ENCODE assay signal across 9 cellular contexts in the genomic region with DNA sequence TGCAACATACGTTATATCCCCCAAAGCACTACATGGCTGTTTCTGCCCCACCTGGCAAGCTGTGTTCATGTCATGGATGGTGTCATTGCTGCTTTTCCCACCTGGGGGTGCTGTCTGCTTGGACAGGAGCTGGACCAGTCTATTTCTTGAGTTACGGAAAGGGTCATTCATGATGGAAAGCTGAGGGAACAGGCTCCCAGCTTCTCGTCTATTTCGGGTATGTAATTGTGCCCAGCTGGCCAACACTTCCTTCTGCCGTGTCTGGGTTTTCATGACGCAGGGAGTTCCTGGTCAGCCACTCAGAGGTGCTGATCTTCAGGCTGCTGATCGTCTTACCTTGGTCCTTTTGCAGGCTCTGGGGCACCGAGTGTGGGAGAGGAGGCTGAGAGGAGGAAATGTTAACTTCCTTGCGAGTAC. TPM values are rescaled to one million over a fixed set of nuclear protein-coding genes. Genes with fewer than 3 reads are reported as not detected.
DNase-seq lines count a peak whose midpoint lies in the region; ATAC-seq and TF ChIP-seq lines count a peak whose summit lies in the region.
"Had no signal": no experiment of that assay in that cellular context is flagged by ENCODE, and none has a peak within 500 bp of the region (broad histone marks: within the 10 kb centered on the region; RNA-seq: fewer than 3 reads in every experiment).

No MANE protein-coding gene starts in this region.

- H3K36me3 ChIP-seq in body of pancreas (replicated peaks in 1 of 2; ENCODE audit: insufficient read depth in 1 of 2, low read depth in 2 of 2) (no peaks in the 10 kb centered on the region), upper lobe of left lung (no peaks in the 10 kb centered on the region)

- ATAC-seq in body of pancreas, result no peak
- ATAC-seq in upper lobe of left lung (ENCODE audit: low FRiP score in 2 of 2), result no peak
- ATAC-seq in HG02642 (IDR thresholded peaks at IDR 0.05; ENCODE audit: poor library complexity, unreplicated experiment), result no peak
- no peak for ATAC-seq in GM18502 (IDR thresholded peaks at IDR 0.05; ENCODE audit: poor library complexity, unreplicated experiment)

- H3K4me3 ChIP-seq in body of pancreas (no peak overlapping the region), upper lobe of left lung (no peak overlapping the region)

- no peaks in the 10 kb centered on the region for H3K27me3 ChIP-seq in body of pancreas
- no peaks in the 10 kb centered on the region for H3K27me3 ChIP-seq in upper lobe of left lung

- H3K9me3 ChIP-seq in body of pancreas (no peaks in the 10 kb centered on the region), upper lobe of left lung (no peaks in the 10 kb centered on the region)

- WGBS in body of pancreas, 2 donors, result 33% methylated on average over 9 of the region's 9 CpGs
- 35 to 46% methylated on average over 9 of the region's 9 CpGs for WGBS in upper lobe of left lung, 2 donors

- no peak overlapping the region for H3K27ac ChIP-seq in body of pancreas
- no peak overlapping the region for H3K27ac ChIP-seq in upper lobe of left lung

- TF ChIP-seq POLR2A in body of pancreas (IDR thresholded peaks at IDR 0.05), result no peak
- TF ChIP-seq POLR2A in upper lobe of left lung (IDR thresholded peaks at IDR 0.05), result no peak

- TF ChIP-seq CTCF in body of pancreas (IDR thresholded peaks at IDR 0.05) (peak in 4 of 7 experiments; percentile 38 to 48 (median 40)), upper lobe of left lung (IDR thresholded peaks at IDR 0.05) (peak in 4 of 6 experiments; percentile 19 to 45 (median 33))

- intact Hi-C loops in body of pancreas (cut with DNase I), result no loop called here

- no peak for TF ChIP-seq EP300 in upper lobe of left lung (IDR thresholded peaks at IDR 0.05)

- DNase-seq in NCI-H2196 (lab: John Stamatoyannopoulos, UW; ENCODE audit: unreplicated experiment), result peak; percentile 31
- no peak for DNase-seq in NCI-H2196 treated with DMSO at 0.1 percent for 48 hours (lab: John Stamatoyannopoulos, UW; ENCODE audit: unreplicated experiment)
- peak; percentile 38 for DNase-seq in NAMALWA (ENCODE audit: low spot score)
- peak in 2 of 4 donors; percentile 27 to 40 for DNase-seq in body of pancreas
- DNase-seq in kidney glomerular epithelial cell (lab: John Stamatoyannopoulos, UW), result peak; percentile 29
- peak in 1 of 2 donors; percentile 18 for DNase-seq in upper lobe of left lung

- H3K4me1 ChIP-seq in body of pancreas, result no peaks in the 10 kb centered on the region
- H3K4me1 ChIP-seq in upper lobe of left lung, result no peaks in the 10 kb centered on the region

RNA-seq across cellular contexts. Expression of a gene that starts 8.6 kb away (rescaled TPM):
- total RNA-seq in body of pancreas (not detected), upper lobe of left lung (1 to 10 TPM in 1 of 6 donors, under 1 TPM in 2, not detected in 3; 0.20 to 1.8 (median 0.91) TPM)
- total RNA-seq: activated CD8-positive, alpha-beta memory T cell treated with anti-CD3 and anti-CD28 coated beads for 36 hours had no signal
